Comparison of ENCODE assay signal across 13 cellular contexts in genomic region chr2:61689526-61689925, GRCh38.
DNase-seq lines count a peak whose midpoint lies in the region; ATAC-seq and TF ChIP-seq lines count a peak whose summit lies in the region.
"Had no signal": no experiment of that assay in that cellular context is flagged by ENCODE, and none has a peak within 500 bp of the region (broad histone marks: within the 10 kb centered on the region; RNA-seq: fewer than 3 reads in every experiment).

No MANE protein-coding gene starts in this region.

- H2BK120ac ChIP-seq in mesenchymal stem cell (ENCODE audit: low read depth, low read length): no peak overlapping the region

- 0 out of 22 replicates have a peak overlapping the region, but pooled peaks of 2 of the 11 experiments have one; percentile 23 to 28 for H3K9ac ChIP-seq in BLaER1 treated with 17β-estradiol and CSF1 and Interleukin-3, amounts not matched to agents 10 nM and 100 nM
- peak overlapping the region; percentile 80 for H3K9ac ChIP-seq in mesenchymal stem cell (ENCODE audit: low read length)

- no peak overlapping the region for H2BK15ac ChIP-seq in mesenchymal stem cell (ENCODE audit: low read depth, poor library complexity, severe bottlenecking)

- H2BK12ac ChIP-seq in mesenchymal stem cell (ENCODE audit: low read length in 2 of 2): no peak overlapping the region

- intact Hi-C loops in dorsolateral prefrontal cortex (cut with DNase I): no loop called here
- intact Hi-C loops in left colon (cut with DNase I, micrococcal nuclease): no loop called here

- no peak overlapping the region for H4K8ac ChIP-seq in mesenchymal stem cell (ENCODE audit: low read length)

- no peaks in the 10 kb centered on the region for H4K20me1 ChIP-seq in BLaER1 treated with 17β-estradiol and CSF1 and Interleukin-3, amounts not matched to agents 10 nM and 100 nM

- no peak overlapping the region for H4K91ac ChIP-seq in mesenchymal stem cell (ENCODE audit: low read length)

- H2BK5ac ChIP-seq in mesenchymal stem cell (ENCODE audit: low read depth, low read length, poor library complexity, severe bottlenecking): no peak overlapping the region

- 86% methylated on average over 5 of the region's 6 CpGs for WGBS in mesenchymal stem cell

- peak overlapping the region in 8 of 11 experiments; percentile 29 to 67 (median 46); a peak in 13 of 22 replicates for H3K4me2 ChIP-seq in BLaER1 treated with 17β-estradiol and CSF1 and Interleukin-3, amounts not matched to agents 10 nM and 100 nM
- no peak overlapping the region for H3K4me2 ChIP-seq in mesenchymal stem cell (ENCODE audit: low read length, poor library complexity, severe bottlenecking)
- H3K4me2 ChIP-seq: PC-9 had no signal

- H3K4me1 ChIP-seq in BLaER1 treated with 17β-estradiol and CSF1 and Interleukin-3, amounts not matched to agents 10 nM and 100 nM: peaks cover 6 to 37% (median 22%) of the 10 kb centered on the region in 10 experiments
- peaks cover 3% of the 10 kb centered on the region for H3K4me1 ChIP-seq in mesenchymal stem cell (ENCODE audit: control insufficient read depth, insufficient read depth, low read depth, low read length)

- H3K27me3 ChIP-seq in BLaER1 treated with 17β-estradiol and CSF1 and Interleukin-3, amounts not matched to agents 10 nM and 100 nM: no peaks in the 10 kb centered on the region
- H3K27me3 ChIP-seq in mesenchymal stem cell (ENCODE audit: control insufficient read depth in 1 of 2, insufficient read depth in 1 of 2, low read length in 2 of 2): no peaks in the 10 kb centered on the region
- H3K27me3 ChIP-seq in dorsolateral prefrontal cortex: no peaks in the 10 kb centered on the region

- peak overlapping the region in 8 of 11 experiments; percentile 4 to 69 (median 34); a peak in 11 of 22 replicates for H3K27ac ChIP-seq in BLaER1 treated with 17β-estradiol and CSF1 and Interleukin-3, amounts not matched to agents 10 nM and 100 nM
- H3K27ac ChIP-seq in mesenchymal stem cell (ENCODE audit: low read length, poor library complexity, severe bottlenecking) (no peak overlapping the region), dorsolateral prefrontal cortex (no peak overlapping the region)
- H3K27ac ChIP-seq: left ventricle myocardium inferior, PC-9 had no signal

- no peaks in the 10 kb centered on the region for H3K79me1 ChIP-seq in mesenchymal stem cell (replicated peaks; ENCODE audit: low read length, poor library complexity, severe bottlenecking)

- H3K4ac ChIP-seq in mesenchymal stem cell (ENCODE audit: low read depth in 1 of 2, low read length in 2 of 2): no peak overlapping the region

- no peak overlapping the region for H2AFZ ChIP-seq in mesenchymal stem cell (ENCODE audit: low read depth, low read length)
- H2AFZ ChIP-seq: PC-9 had no signal

- H3K4me3 ChIP-seq in BLaER1 treated with 17β-estradiol and CSF1 and Interleukin-3, amounts not matched to agents 10 nM and 100 nM: no peak overlapping the region
- H3K4me3 ChIP-seq in choroid plexus epithelial cell (ENCODE audit: low read depth, low read length) (no peak overlapping the region), mesenchymal stem cell (ENCODE audit: insufficient read depth in 1 of 2, low read depth in 1 of 2, low read length in 2 of 2) (peak overlapping the region in 1 of 2 experiments; percentile 62), dorsolateral prefrontal cortex (no peak overlapping the region)
- H3K4me3 ChIP-seq: left ventricle myocardium inferior, PC-9 had no signal

- DNase-seq in HT1080 (ENCODE audit: low read depth) (peak; percentile 16), choroid plexus epithelial cell (ENCODE audit: low read depth) (peak; percentile 48), mesenchymal stem cell (peak; percentile 35), dorsolateral prefrontal cortex (no peak), left colon (no peak)
- DNase-seq: AML-193, left ventricle myocardium inferior, NCI-H146, PC-9, T-helper 9 cell had no signal

- ATAC-seq in left colon (no peak), HG02970 (IDR thresholded peaks at IDR 0.05; ENCODE audit: low FRiP score, unreplicated experiment) (no peak)
- ATAC-seq: activated naive CD4-positive, alpha-beta T cell treated with anti-CD3 and anti-CD28 coated beads, Interleukin-2, amount 50 U/mL, for 72 hours had no signal

- H2AK5ac ChIP-seq in mesenchymal stem cell (ENCODE audit: low read length, severe bottlenecking): no peak overlapping the region

- peaks cover 0 to 7% (median 0%) of the 10 kb centered on the region in 11 experiments; a peak in 2 of 22 replicates for H3K9me3 ChIP-seq in BLaER1 treated with 17β-estradiol and CSF1 and Interleukin-3, amounts not matched to agents 10 nM and 100 nM (replicated peaks in 1 of 11)
- no peaks in the 10 kb centered on the region for H3K9me3 ChIP-seq in mesenchymal stem cell (ENCODE audit: control insufficient read depth, low read length)
- H3K9me3 ChIP-seq: left ventricle myocardium inferior had no signal

- TF ChIP-seq CTCF in choroid plexus epithelial cell (conservative IDR thresholded peaks at IDR 0.05; ENCODE audit: low read depth, low read length): no peak
- no peak for TF ChIP-seq CTCF in dorsolateral prefrontal cortex (IDR thresholded peaks at IDR 0.05 in 54 of 56, conservative IDR thresholded peaks at IDR 0.05 in 2 of 56; ENCODE audit: low read depth in 1 of 56, partially characterized antibody in 56 of 56)

- no peak overlapping the region for H3K14ac ChIP-seq in mesenchymal stem cell (ENCODE audit: low read length in 2 of 2)

- H3K18ac ChIP-seq in mesenchymal stem cell (ENCODE audit: low read depth in 1 of 2, low read length in 2 of 2): no peak overlapping the region

- H3K23ac ChIP-seq in mesenchymal stem cell (ENCODE audit: low read length in 2 of 2): no peak overlapping the region

- no peaks in the 10 kb centered on the region for H3K36me3 ChIP-seq in BLaER1 treated with 17β-estradiol and CSF1 and Interleukin-3, amounts not matched to agents 10 nM and 100 nM
- H3K36me3 ChIP-seq in mesenchymal stem cell (ENCODE audit: control insufficient read depth in 1 of 2, insufficient read depth in 2 of 2, low read depth in 1 of 2, low read length in 2 of 2): no peaks in the 10 kb centered on the region
- H3K36me3 ChIP-seq: left ventricle myocardium inferior had no signal

Comparison
In these comparisons a context has a peak if more than half of its experiments do, and no peak if none do; other contexts are left out.
1. H3K27ac ChIP-seq: peak in BLaER1 treated with 17β-estradiol and CSF1 and Interleukin-3, amounts not matched to agents 10 nM and 100 nM (8 of 11); none in mesenchymal stem cell (single experiment) and dorsolateral prefrontal cortex (0 of 59).
2. DNase-seq: peak in HT1080 (single experiment), choroid plexus epithelial cell (single experiment) and mesenchymal stem cell (single experiment); none in dorsolateral prefrontal cortex (0 of 10) and left colon (0 of 2).